In the genomic region with DNA sequence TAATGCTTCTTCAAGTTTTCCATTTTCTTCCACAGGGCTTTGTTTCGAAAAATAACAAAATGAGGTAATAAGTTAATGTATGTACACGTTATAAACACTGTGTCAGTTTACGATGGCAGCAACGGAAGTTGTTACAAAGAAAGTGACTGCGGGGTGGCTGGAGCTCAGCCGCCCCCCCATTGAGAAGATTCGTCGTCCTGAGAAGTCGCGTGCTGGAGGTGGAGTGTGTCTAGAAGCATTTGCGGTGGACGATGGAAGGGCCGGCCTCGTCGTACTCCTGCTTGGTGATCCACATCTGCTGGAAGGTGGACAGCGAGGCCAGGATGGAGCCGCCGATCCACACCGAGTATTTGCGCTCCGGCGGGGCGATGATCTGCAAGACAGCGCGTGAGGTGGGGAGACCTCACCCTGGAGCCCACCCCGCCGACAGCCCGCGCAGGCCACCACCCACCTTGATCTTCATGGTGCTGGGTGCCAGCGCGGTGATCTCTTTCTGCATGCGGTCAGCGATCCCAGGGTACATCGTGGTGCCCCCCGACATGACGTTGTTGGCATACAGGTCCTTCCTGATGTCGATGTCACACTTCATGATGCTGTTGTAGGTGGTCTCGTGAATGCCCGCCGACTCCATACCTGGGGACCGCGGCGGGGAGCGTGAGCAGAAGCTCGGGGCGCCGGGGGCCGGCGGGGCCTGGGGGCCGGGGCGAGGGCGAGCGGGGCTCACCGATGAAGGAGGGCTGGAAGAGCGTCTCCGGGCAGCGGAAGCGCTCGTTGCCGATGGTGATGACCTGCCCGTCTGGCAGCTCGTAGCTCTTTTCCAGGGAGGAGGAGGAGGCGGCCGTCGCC, we compare ENCODE assay signal across 2 cellular contexts.
TF ChIP-seq lines count a peak whose summit lies in the region.

No MANE protein-coding gene starts in this region.

TF ChIP-seq in IMR-90, 13 proteins besides CTCF, POLR2A, EP300 and RAD21:
- TF ChIP-seq SMC3 (IDR thresholded peaks at IDR 0.05; ENCODE audit: low read depth, low read length) (no peak), RCOR1 (IDR thresholded peaks at IDR 0.05; ENCODE audit: insufficient replicate concordance, low read length) (no peak), CEBPB (IDR thresholded peaks at IDR 0.05; ENCODE audit: low read depth, low read length) (no peak), NFE2L2 (IDR thresholded peaks at IDR 0.05; ENCODE audit: low read depth, low read length) (no peak), FOS (IDR thresholded peaks at IDR 0.05; ENCODE audit: low read depth, low read length) (no peak), CHD1 (IDR thresholded peaks at IDR 0.05; ENCODE audit: low read depth, low read length) (no peak), BHLHE40 (IDR thresholded peaks at IDR 0.05; ENCODE audit: low read depth, low read length) (no peak), MAFK (IDR thresholded peaks at IDR 0.05; ENCODE audit: low read depth, low read length) (no peak), MAZ (IDR thresholded peaks at IDR 0.05; ENCODE audit: borderline replicate concordance, low read depth, low read length) (no peak), RFX5 (IDR thresholded peaks at IDR 0.05; ENCODE audit: low read depth, low read length) (no peak), MXI1 (IDR thresholded peaks at IDR 0.05; ENCODE audit: borderline replicate concordance, low read depth, low read length) (no peak)
- TF ChIP-seq, protein P1, sequence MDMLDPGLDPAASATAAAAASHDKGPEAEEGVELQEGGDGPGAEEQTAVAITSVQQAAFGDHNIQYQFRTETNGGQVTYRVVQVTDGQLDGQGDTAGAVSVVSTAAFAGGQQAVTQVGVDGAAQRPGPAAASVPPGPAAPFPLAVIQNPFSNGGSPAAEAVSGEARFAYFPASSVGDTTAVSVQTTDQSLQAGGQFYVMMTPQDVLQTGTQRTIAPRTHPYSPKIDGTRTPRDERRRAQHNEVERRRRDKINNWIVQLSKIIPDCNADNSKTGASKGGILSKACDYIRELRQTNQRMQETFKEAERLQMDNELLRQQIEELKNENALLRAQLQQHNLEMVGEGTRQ (IDR thresholded peaks at IDR 0.05; ENCODE audit: low read depth, low read length) = no peak
- TF ChIP-seq, protein P2, sequence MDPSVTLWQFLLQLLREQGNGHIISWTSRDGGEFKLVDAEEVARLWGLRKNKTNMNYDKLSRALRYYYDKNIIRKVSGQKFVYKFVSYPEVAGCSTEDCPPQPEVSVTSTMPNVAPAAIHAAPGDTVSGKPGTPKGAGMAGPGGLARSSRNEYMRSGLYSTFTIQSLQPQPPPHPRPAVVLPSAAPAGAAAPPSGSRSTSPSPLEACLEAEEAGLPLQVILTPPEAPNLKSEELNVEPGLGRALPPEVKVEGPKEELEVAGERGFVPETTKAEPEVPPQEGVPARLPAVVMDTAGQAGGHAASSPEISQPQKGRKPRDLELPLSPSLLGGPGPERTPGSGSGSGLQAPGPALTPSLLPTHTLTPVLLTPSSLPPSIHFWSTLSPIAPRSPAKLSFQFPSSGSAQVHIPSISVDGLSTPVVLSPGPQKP (IDR thresholded peaks at IDR 0.05; ENCODE audit: borderline replicate concordance, low read depth, low read length) = no peak

TF ChIP-seq in neural cell, 6 proteins besides CTCF, POLR2A, EP300 and RAD21:
- TF ChIP-seq EZH2 (IDR thresholded peaks at IDR 0.05; ENCODE audit: borderline replicate concordance, insufficient read depth, low read length, poor library complexity, severe bottlenecking) (no peak), TAF1 (IDR thresholded peaks at IDR 0.05; ENCODE audit: low read depth) (no peak), SMC3 (conservative IDR thresholded peaks at IDR 0.05; ENCODE audit: poor library complexity) (no peak), MXI1 (conservative IDR thresholded peaks at IDR 0.05; ENCODE audit: poor library complexity, severe bottlenecking) (no peak), POLR2AphosphoS5 (IDR thresholded peaks at IDR 0.05) (no peak)
- TF ChIP-seq, protein P3, sequence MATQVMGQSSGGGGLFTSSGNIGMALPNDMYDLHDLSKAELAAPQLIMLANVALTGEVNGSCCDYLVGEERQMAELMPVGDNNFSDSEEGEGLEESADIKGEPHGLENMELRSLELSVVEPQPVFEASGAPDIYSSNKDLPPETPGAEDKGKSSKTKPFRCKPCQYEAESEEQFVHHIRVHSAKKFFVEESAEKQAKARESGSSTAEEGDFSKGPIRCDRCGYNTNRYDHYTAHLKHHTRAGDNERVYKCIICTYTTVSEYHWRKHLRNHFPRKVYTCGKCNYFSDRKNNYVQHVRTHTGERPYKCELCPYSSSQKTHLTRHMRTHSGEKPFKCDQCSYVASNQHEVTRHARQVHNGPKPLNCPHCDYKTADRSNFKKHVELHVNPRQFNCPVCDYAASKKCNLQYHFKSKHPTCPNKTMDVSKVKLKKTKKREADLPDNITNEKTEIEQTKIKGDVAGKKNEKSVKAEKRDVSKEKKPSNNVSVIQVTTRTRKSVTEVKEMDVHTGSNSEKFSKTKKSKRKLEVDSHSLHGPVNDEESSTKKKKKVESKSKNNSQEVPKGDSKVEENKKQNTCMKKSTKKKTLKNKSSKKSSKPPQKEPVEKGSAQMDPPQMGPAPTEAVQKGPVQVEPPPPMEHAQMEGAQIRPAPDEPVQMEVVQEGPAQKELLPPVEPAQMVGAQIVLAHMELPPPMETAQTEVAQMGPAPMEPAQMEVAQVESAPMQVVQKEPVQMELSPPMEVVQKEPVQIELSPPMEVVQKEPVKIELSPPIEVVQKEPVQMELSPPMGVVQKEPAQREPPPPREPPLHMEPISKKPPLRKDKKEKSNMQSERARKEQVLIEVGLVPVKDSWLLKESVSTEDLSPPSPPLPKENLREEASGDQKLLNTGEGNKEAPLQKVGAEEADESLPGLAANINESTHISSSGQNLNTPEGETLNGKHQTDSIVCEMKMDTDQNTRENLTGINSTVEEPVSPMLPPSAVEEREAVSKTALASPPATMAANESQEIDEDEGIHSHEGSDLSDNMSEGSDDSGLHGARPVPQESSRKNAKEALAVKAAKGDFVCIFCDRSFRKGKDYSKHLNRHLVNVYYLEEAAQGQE (IDR thresholded peaks at IDR 0.05; ENCODE audit: borderline replicate concordance) = no peak
